In the genomic region with DNA sequence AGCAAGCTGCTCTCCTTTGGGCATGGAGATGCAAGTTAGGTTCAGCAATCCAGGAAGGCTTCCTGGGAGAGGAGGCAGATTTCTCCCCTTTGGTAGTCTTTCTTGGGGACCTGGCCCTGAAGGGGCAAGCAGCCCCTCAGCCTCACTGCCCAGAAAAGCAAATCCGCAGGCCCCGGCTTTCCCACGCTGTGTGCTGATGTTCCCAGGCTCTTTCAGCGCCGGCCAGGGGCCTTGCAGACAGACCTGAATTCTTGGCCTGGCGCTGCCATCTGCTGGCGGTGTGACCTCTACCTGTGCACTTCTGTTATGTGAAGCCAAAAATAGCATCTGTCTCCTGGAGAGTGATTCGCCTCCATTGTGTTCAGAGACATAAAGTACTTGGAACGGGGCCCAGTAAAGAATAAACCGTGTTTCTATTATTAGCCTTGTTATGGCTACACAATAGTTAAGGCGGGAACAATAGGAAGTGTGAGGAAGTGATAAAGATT, we compare ENCODE assay signal across 8 cellular contexts.
DNase-seq lines count a peak whose midpoint lies in the region; ATAC-seq and TF ChIP-seq lines count a peak whose summit lies in the region.

No MANE protein-coding gene starts in this region.

- peaks cover 4% of the 10 kb centered on the region for H3K27me3 ChIP-seq in suprapubic skin

- H3K27ac ChIP-seq in VCaP = peak overlapping the region; percentile 61
- H3K27ac ChIP-seq in suprapubic skin = no peak overlapping the region

- DNase-seq in activated CD4-positive, alpha-beta T cell treated with anti-CD3 and anti-CD28 coated beads for 48 hours = peak; percentile 57
- no peak for DNase-seq in activated CD4-positive, alpha-beta T cell treated with anti-CD3 and anti-CD28 coated beads for 4 hours
- peak; percentile 76 for DNase-seq in NCI-H1694 (lab: John Stamatoyannopoulos, UW)
- DNase-seq in fibroblast of villous mesenchyme (ENCODE audit: low read depth) = peak; percentile 72
- no peak for DNase-seq in omental fat pad (ENCODE audit: low spot score)
- no peak for DNase-seq in suprapubic skin (ENCODE audit: low spot score in 2 of 2)

- TF ChIP-seq CTCF in VCaP (conservative IDR thresholded peaks at IDR 0.05) = peak; percentile 83
- peak; percentile 68 for TF ChIP-seq CTCF in fibroblast of villous mesenchyme (IDR thresholded peaks at IDR 0.05; ENCODE audit: insufficient read depth, low read depth, low read length)
- no peak for TF ChIP-seq CTCF in omental fat pad (IDR thresholded peaks at IDR 0.05)
- peak in 1 of 2 donors; percentile 26 for TF ChIP-seq CTCF in suprapubic skin (IDR thresholded peaks at IDR 0.05)

- H3K4me1 ChIP-seq in suprapubic skin = peaks cover 16% of the 10 kb centered on the region

- H3K9me3 ChIP-seq in suprapubic skin = no peaks in the 10 kb centered on the region

- H3K4me3 ChIP-seq in fibroblast of villous mesenchyme (ENCODE audit: low read depth, low read length) (no peak overlapping the region), suprapubic skin (no peak overlapping the region)

- TF ChIP-seq EP300 in suprapubic skin (IDR thresholded peaks at IDR 0.05) = no peak

- no peak for TF ChIP-seq POLR2A in suprapubic skin (IDR thresholded peaks at IDR 0.05)

- no peaks in the 10 kb centered on the region for H3K36me3 ChIP-seq in suprapubic skin

- WGBS in suprapubic skin = 10% methylated on average over 8 of the region's 11 CpGs

- ATAC-seq in omental fat pad (ENCODE audit: low FRiP score) = peak; percentile 26
- no peak for ATAC-seq in HG02981 (IDR thresholded peaks at IDR 0.05; ENCODE audit: unreplicated experiment)

Comparison
In these comparisons a context has a peak if more than half of its experiments do, and no peak if none do; other contexts are left out.
1. DNase-seq: peak in activated CD4-positive, alpha-beta T cell treated with anti-CD3 and anti-CD28 coated beads for 48 hours (single experiment), NCI-H1694 (single experiment) and fibroblast of villous mesenchyme (single experiment); none in activated CD4-positive, alpha-beta T cell treated with anti-CD3 and anti-CD28 coated beads for 4 hours (0 of 2), omental fat pad (single experiment) and suprapubic skin (0 of 2).
2. CTCF ChIP-seq: peak in VCaP (single experiment) and fibroblast of villous mesenchyme (single experiment); none in omental fat pad (0 of 3).